26 cellular contexts compared by ENCODE assay signal in the genomic region with DNA sequence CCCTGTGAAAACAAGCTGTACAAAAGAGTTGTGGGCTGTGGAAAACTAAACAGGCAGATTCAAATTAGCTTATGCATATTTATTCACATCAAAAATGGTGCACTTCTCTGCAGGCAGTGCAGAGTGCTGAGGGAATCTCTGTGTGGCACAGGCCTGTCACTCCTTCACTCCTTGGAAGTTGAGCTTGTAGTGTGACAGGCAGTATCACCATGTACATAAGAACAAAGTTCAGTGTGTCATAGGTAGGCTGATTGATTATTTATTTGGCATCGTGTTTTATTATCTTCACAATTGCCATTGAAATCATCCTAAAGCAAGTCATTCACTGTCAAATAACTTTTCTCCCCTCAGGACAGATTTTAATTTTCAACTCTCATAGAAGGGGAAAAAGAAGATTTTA.
"Had no signal": no experiment of that assay in that cellular context is flagged by ENCODE, and none has a peak within 500 bp of the region (broad histone marks: within the 10 kb centered on the region; RNA-seq: fewer than 3 reads in every experiment).

No MANE protein-coding gene starts in this region.

- H3K9me3 Mint-ChIP-seq: natural killer cell; stimulated activated memory B cell treated with anti-CD40 and anti-IgM and Interleukin-4, amounts not matched to agents 10 μg/mL and 1 μg/mL and 100 μg/mL, for 72 hours; type B pancreatic cell had no signal

- ATAC-seq: foreskin keratinocyte; gastroesophageal sphincter; heart left ventricle; left cardiac atrium; lower lobe of right lung; natural killer cell; stimulated activated memory B cell treated with anti-CD40 and anti-IgM and Interleukin-4, amounts not matched to agents 10 μg/mL and 1 μg/mL and 100 μg/mL, for 72 hours; stimulated activated naive CD8-positive, alpha-beta T cell treated with anti-CD3 and anti-CD28 coated beads, Interleukin-15, Interleukin-2, amounts not matched to agents 100 U/mL and 50 U/mL, for 24 hours had no signal

- H3K36me3 ChIP-seq: esophagus muscularis mucosa, gastroesophageal sphincter, heart left ventricle, left ventricle myocardium inferior, lower lobe of right lung, neutrophil, prostate gland, right atrium auricular region, sigmoid colon, spleen, tibial artery had no signal

- H3K27me3 ChIP-seq: esophagus muscularis mucosa, foreskin keratinocyte, gastroesophageal sphincter, heart left ventricle, neutrophil, right atrium auricular region, sigmoid colon, spleen, testis, tibial artery had no signal

- H3K9me3 ChIP-seq: esophagus muscularis mucosa, gastroesophageal sphincter, heart left ventricle, left ventricle myocardium inferior, lower lobe of right lung, neutrophil, prostate gland, right atrium auricular region, sigmoid colon, spleen, testis, tibial artery had no signal

- DNase-seq: dermis blood vessel endothelial cell; effector memory CD4-positive, alpha-beta T cell; foreskin keratinocyte; heart left ventricle; hippocampal formation; left cardiac atrium; left ventricle myocardium inferior; lower lobe of right lung; natural killer cell; sigmoid colon; spleen; stimulated activated CD4-positive, alpha-beta T cell treated with anti-CD3 and anti-CD28 coated beads, Interleukin-4, amount 100 ng/mL, for 4 hours; stimulated activated naive CD8-positive, alpha-beta T cell treated with anti-CD3 and anti-CD28 coated beads, Interleukin-15, Interleukin-2, amounts not matched to agents 100 U/mL and 50 U/mL, for 24 hours; substantia nigra; testis; tibial artery had no signal

- H3K27ac ChIP-seq: coronary artery, esophagus muscularis mucosa, foreskin keratinocyte, gastroesophageal sphincter, heart left ventricle, left ventricle myocardium inferior, lower lobe of right lung, neutrophil, prostate gland, right atrium auricular region, sigmoid colon, spleen, testis, tibial artery had no signal

- H3K27me3 Mint-ChIP-seq: stimulated activated memory B cell treated with anti-CD40 and anti-IgM and Interleukin-4, amounts not matched to agents 10 μg/mL and 1 μg/mL and 100 μg/mL, for 72 hours; type B pancreatic cell had no signal

- H3K27ac Mint-ChIP-seq: natural killer cell; stimulated activated memory B cell treated with anti-CD40 and anti-IgM and Interleukin-4, amounts not matched to agents 10 μg/mL and 1 μg/mL and 100 μg/mL, for 72 hours; type B pancreatic cell had no signal

- H3K36me3 Mint-ChIP-seq: natural killer cell; stimulated activated memory B cell treated with anti-CD40 and anti-IgM and Interleukin-4, amounts not matched to agents 10 μg/mL and 1 μg/mL and 100 μg/mL, for 72 hours; type B pancreatic cell had no signal

- FAIRE-seq: endothelial cell of umbilical vein, islet of Langerhans had no signal

- H3K4me1 Mint-ChIP-seq: natural killer cell; stimulated activated memory B cell treated with anti-CD40 and anti-IgM and Interleukin-4, amounts not matched to agents 10 μg/mL and 1 μg/mL and 100 μg/mL, for 72 hours had no signal

- H3K4me3 ChIP-seq: coronary artery, esophagus muscularis mucosa, gastroesophageal sphincter, heart left ventricle, left ventricle myocardium inferior, lower lobe of right lung, prostate gland, right atrium auricular region, sigmoid colon, spleen, testis, tibial artery had no signal

- H3K4me3 Mint-ChIP-seq: natural killer cell; stimulated activated memory B cell treated with anti-CD40 and anti-IgM and Interleukin-4, amounts not matched to agents 10 μg/mL and 1 μg/mL and 100 μg/mL, for 72 hours; type B pancreatic cell had no signal

- H3K4me1 ChIP-seq: esophagus muscularis mucosa, foreskin keratinocyte, gastroesophageal sphincter, heart left ventricle, left ventricle myocardium inferior, lower lobe of right lung, prostate gland, right atrium auricular region, sigmoid colon, testis, tibial artery had no signal
